ENCODE assay signal across 25 cellular contexts in genomic region chr11:72904016-72904415, GRCh38.
"Had no signal": no experiment of that assay in that cellular context is flagged by ENCODE, and none has a peak within 500 bp of the region (broad histone marks: within the 10 kb centered on the region; RNA-seq: fewer than 3 reads in every experiment).

No MANE protein-coding gene starts in this region.

- H3K36me3 ChIP-seq: WERI-Rb-1 had no signal

- DNase-seq: activated CD4-positive, alpha-beta T cell treated with anti-CD3 and anti-CD28 coated beads for 48 hours; activated CD4-positive, alpha-beta T cell treated with anti-CD3 and anti-CD28 coated beads, Interleukin-2, amount 50 U/mL, for 4 hours; activated CD4-positive, CD25-positive, alpha-beta regulatory T cell treated with anti-CD3 and anti-CD28 coated beads, Interleukin-2, amount 50 U/mL, for 72 hours; activated CD8-positive, alpha-beta memory T cell treated with anti-CD3 and anti-CD28 coated beads, Interleukin-2, amount 50 U/mL, for 48 hours; activated CD8-positive, alpha-beta T cell treated with anti-CD3 and anti-CD28 coated beads, Interleukin-2, amount 10 ng/mL, durations not matched to agents 7 days and 5 days; activated effector memory CD4-positive, alpha-beta T cell treated with anti-CD3 and anti-CD28 coated beads, Interleukin-2, amount 50 U/mL, for 16 hours; activated naive CD4-positive, alpha-beta T cell treated with Interleukin-2 at 50 U/mL for 16 hours; activated naive CD8-positive, alpha-beta T cell treated with anti-CD3 and anti-CD28 coated beads for 36 hours; activated T-cell treated with anti-CD3 and anti-CD28 coated beads, Interleukin-2, amount 50 U/mL, for 1 hour; cerebellar nuclear complex; Karpas-422; NCI-H1105 treated with DMSO at 0.1 percent for 48 hours; NCI-H1436 treated with DMSO at 0.1 percent for 48 hours; NCI-H187; NCI-H2081 treated with DMSO at 0.1 percent for 48 hours; NCI-H446; NCI-H524; NK-92 treated with Interleukin-12 subunit alpha and Interleukin-12 subunit beta, amount 100 ng/mL, for 24 hours; OCI-M1; RPMI8226; T-cell; WERI-Rb-1 had no signal

- H3K27ac ChIP-seq: SK-N-MC, WERI-Rb-1 had no signal

- ATAC-seq: activated CD8-positive, alpha-beta T cell treated with anti-CD3 and anti-CD28 coated beads, Interleukin-2, amount 10 ng/mL, durations not matched to agents 7 days and 5 days; Panc1; Right ventricle myocardium inferior; T-cell had no signal

- H3K4me3 Mint-ChIP-seq: activated CD8-positive, alpha-beta T cell treated with anti-CD3 and anti-CD28 coated beads, Interleukin-2, amount 10 ng/mL, durations not matched to agents 7 days and 5 days; activated naive CD8-positive, alpha-beta T cell treated with anti-CD3 and anti-CD28 coated beads for 36 hours; T-cell had no signal

- H3K27me3 Mint-ChIP-seq: activated naive CD8-positive, alpha-beta T cell treated with anti-CD3 and anti-CD28 coated beads for 36 hours; T-cell had no signal

- H3K27ac Mint-ChIP-seq: activated CD8-positive, alpha-beta T cell treated with anti-CD3 and anti-CD28 coated beads, Interleukin-2, amount 10 ng/mL, durations not matched to agents 7 days and 5 days; activated naive CD8-positive, alpha-beta T cell treated with anti-CD3 and anti-CD28 coated beads for 36 hours; T-cell had no signal

- H3K4me3 ChIP-seq: SK-N-MC had no signal

- H3K4me1 Mint-ChIP-seq: activated naive CD8-positive, alpha-beta T cell treated with anti-CD3 and anti-CD28 coated beads for 36 hours; T-cell had no signal
